Comparison of ENCODE assay signal across 1 cellular context in the genomic region with DNA sequence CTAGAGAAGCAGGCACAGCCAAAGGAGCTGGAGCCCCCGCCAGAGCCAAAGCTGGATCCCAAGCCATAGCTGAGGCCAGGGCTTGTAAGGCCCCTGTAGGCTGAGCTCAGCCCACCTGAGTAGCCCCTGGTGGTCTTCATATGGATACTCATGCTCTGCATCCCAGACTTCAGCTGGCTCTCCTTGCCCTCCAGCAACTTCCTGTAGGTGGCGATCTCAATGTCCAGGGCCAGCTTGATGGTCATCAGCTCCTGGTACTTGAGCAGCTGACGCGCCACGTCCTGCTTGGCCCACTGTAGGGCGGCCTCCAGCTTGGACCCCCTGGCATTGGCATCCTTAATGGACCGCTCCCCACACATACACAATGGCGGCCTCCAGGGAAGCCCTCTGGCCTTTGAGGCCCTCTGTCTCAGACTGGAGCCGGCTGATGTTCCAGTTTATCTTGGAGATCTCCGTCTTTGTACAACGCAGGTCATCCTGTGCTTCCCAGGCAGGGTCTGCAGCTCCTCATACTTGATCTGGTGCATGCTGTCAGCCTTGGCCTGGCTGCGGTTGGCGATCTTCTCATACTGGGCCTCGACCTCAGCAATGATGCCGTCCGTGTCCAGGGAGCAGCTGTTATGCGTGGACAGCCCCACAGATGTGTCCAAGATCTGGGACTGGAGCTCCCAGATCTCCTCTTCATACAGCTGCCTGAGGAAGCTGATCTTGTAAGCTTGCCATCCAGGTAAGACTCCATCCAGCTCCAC.
TF ChIP-seq lines count a peak whose summit lies in the region.

No MANE protein-coding gene starts in this region.

TF ChIP-seq in HCT116, 20 proteins besides CTCF, POLR2A, EP300 and RAD21 (continued from another document):
- TF ChIP-seq, protein P1, sequence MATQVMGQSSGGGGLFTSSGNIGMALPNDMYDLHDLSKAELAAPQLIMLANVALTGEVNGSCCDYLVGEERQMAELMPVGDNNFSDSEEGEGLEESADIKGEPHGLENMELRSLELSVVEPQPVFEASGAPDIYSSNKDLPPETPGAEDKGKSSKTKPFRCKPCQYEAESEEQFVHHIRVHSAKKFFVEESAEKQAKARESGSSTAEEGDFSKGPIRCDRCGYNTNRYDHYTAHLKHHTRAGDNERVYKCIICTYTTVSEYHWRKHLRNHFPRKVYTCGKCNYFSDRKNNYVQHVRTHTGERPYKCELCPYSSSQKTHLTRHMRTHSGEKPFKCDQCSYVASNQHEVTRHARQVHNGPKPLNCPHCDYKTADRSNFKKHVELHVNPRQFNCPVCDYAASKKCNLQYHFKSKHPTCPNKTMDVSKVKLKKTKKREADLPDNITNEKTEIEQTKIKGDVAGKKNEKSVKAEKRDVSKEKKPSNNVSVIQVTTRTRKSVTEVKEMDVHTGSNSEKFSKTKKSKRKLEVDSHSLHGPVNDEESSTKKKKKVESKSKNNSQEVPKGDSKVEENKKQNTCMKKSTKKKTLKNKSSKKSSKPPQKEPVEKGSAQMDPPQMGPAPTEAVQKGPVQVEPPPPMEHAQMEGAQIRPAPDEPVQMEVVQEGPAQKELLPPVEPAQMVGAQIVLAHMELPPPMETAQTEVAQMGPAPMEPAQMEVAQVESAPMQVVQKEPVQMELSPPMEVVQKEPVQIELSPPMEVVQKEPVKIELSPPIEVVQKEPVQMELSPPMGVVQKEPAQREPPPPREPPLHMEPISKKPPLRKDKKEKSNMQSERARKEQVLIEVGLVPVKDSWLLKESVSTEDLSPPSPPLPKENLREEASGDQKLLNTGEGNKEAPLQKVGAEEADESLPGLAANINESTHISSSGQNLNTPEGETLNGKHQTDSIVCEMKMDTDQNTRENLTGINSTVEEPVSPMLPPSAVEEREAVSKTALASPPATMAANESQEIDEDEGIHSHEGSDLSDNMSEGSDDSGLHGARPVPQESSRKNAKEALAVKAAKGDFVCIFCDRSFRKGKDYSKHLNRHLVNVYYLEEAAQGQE (IDR thresholded peaks at IDR 0.05; ENCODE audit: low read depth): no peak
- TF ChIP-seq SRF (IDR thresholded peaks at IDR 0.05; ENCODE audit: low read depth) (no peak), FOSL1 (IDR thresholded peaks at IDR 0.05; ENCODE audit: low read depth) (no peak), ELF1 (IDR thresholded peaks at IDR 0.05; ENCODE audit: borderline replicate concordance, low read depth) (no peak), CEBPB (IDR thresholded peaks at IDR 0.05; ENCODE audit: low read depth) (no peak), ZNF274 (IDR thresholded peaks at IDR 0.05; ENCODE audit: low read depth, low read length) (no peak), EZH2phosphoT487 (IDR thresholded peaks at IDR 0.05; ENCODE audit: borderline replicate concordance) (no peak), CBX3 (IDR thresholded peaks at IDR 0.05; ENCODE audit: low read depth) (no peak), EGR1 (IDR thresholded peaks at IDR 0.05; ENCODE audit: low read depth) (no peak), TCF7L2 (IDR thresholded peaks at IDR 0.05; ENCODE audit: borderline replicate concordance, extremely low read depth, insufficient read depth, insufficient read length) (no peak), SIN3A (IDR thresholded peaks at IDR 0.05; ENCODE audit: low read depth) (no peak), EZH2 (IDR thresholded peaks at IDR 0.05) (no peak), POLR2AphosphoS5 (IDR thresholded peaks at IDR 0.05; ENCODE audit: low read depth, low read length) (no peak), SP1 (IDR thresholded peaks at IDR 0.05; ENCODE audit: low read depth) (no peak), JUND (IDR thresholded peaks at IDR 0.05) (no peak)
- TF ChIP-seq, protein P2, sequence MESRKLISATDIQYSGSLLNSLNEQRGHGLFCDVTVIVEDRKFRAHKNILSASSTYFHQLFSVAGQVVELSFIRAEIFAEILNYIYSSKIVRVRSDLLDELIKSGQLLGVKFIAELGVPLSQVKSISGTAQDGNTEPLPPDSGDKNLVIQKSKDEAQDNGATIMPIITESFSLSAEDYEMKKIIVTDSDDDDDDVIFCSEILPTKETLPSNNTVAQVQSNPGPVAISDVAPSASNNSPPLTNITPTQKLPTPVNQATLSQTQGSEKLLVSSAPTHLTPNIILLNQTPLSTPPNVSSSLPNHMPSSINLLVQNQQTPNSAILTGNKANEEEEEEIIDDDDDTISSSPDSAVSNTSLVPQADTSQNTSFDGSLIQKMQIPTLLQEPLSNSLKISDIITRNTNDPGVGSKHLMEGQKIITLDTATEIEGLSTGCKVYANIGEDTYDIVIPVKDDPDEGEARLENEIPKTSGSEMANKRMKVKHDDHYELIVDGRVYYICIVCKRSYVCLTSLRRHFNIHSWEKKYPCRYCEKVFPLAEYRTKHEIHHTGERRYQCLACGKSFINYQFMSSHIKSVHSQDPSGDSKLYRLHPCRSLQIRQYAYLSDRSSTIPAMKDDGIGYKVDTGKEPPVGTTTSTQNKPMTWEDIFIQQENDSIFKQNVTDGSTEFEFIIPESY (IDR thresholded peaks at IDR 0.05; ENCODE audit: extremely low read depth, insufficient replicate concordance, low read length): no peak
- TF ChIP-seq, protein P3, sequence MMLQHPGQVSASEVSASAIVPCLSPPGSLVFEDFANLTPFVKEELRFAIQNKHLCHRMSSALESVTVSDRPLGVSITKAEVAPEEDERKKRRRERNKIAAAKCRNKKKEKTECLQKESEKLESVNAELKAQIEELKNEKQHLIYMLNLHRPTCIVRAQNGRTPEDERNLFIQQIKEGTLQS (IDR thresholded peaks at IDR 0.05): no peak
